Comparison of ENCODE assay signal across 2 cellular contexts in genomic region chr6:47917202-47917601, GRCh38.
TF ChIP-seq lines count a peak whose summit lies in the region.

No MANE protein-coding gene starts in this region.

TF ChIP-seq in HepG2, 621 proteins besides CTCF, POLR2A, EP300 and RAD21:
- TF ChIP-seq GATAD1 (CRISPR knock-in tag; IDR thresholded peaks at IDR 0.05) (no peak), MAFK (conservative IDR thresholded peaks at IDR 0.05 in 1 of 2, IDR thresholded peaks at IDR 0.05 in 1 of 2; ENCODE audit: low read length in 2 of 2) (peak; percentile 99), ZNF749 (CRISPR knock-in tag; IDR thresholded peaks at IDR 0.05; ENCODE audit: borderline replicate concordance) (no peak), SIX1 (CRISPR knock-in tag; IDR thresholded peaks at IDR 0.05; ENCODE audit: borderline replicate concordance) (no peak), SNAPC5 (CRISPR knock-in tag; IDR thresholded peaks at IDR 0.05; ENCODE audit: borderline replicate concordance) (no peak), MAFF (IDR thresholded peaks at IDR 0.05; ENCODE audit: low read depth, low read length) (peak; percentile 99)
- TF ChIP-seq, protein P1, sequence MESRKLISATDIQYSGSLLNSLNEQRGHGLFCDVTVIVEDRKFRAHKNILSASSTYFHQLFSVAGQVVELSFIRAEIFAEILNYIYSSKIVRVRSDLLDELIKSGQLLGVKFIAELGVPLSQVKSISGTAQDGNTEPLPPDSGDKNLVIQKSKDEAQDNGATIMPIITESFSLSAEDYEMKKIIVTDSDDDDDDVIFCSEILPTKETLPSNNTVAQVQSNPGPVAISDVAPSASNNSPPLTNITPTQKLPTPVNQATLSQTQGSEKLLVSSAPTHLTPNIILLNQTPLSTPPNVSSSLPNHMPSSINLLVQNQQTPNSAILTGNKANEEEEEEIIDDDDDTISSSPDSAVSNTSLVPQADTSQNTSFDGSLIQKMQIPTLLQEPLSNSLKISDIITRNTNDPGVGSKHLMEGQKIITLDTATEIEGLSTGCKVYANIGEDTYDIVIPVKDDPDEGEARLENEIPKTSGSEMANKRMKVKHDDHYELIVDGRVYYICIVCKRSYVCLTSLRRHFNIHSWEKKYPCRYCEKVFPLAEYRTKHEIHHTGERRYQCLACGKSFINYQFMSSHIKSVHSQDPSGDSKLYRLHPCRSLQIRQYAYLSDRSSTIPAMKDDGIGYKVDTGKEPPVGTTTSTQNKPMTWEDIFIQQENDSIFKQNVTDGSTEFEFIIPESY (CRISPR knock-in tag; IDR thresholded peaks at IDR 0.05): no peak

TF ChIP-seq in H1, 55 proteins besides CTCF, POLR2A, EP300 and RAD21:
- peak; percentile 67 for TF ChIP-seq MAFK (IDR thresholded peaks at IDR 0.05; ENCODE audit: low read depth, low read length)
- no peak for TF ChIP-seq SUZ12 (IDR thresholded peaks at IDR 0.05; ENCODE audit: low read length)
TF ChIP-seq in H1: peak in this region for 1.
